In genomic region chr11:35131760-35132159, GRCh38 we compare ENCODE assay signal across 25 cellular contexts. TPM values are rescaled to one million over a fixed set of nuclear protein-coding genes. Genes with fewer than 3 reads are reported as not detected.
DNase-seq lines count a peak whose midpoint lies in the region; ATAC-seq and TF ChIP-seq lines count a peak whose summit lies in the region.
"Had no signal": no experiment of that assay in that cellular context is flagged by ENCODE, and none has a peak within 500 bp of the region (broad histone marks: within the 10 kb centered on the region; RNA-seq: fewer than 3 reads in every experiment).

No MANE protein-coding gene starts in this region.

- H3K4me3 ChIP-seq in MG63 (no peak overlapping the region), thymus (ENCODE audit: low read length) (no peak overlapping the region)
- H3K4me3 ChIP-seq: GM23248 had no signal

- H3K36me3 ChIP-seq in MG63: no peaks in the 10 kb centered on the region
- H3K36me3 ChIP-seq in thymus (ENCODE audit: control insufficient read depth, insufficient read depth): no peaks in the 10 kb centered on the region

- peaks cover 56% of the 10 kb centered on the region for H3K4me1 Mint-ChIP-seq in activated CD8-positive, alpha-beta T cell treated with anti-CD3 and anti-CD28 coated beads for 36 hours (ENCODE audit: low read depth)
- peaks cover 34% of the 10 kb centered on the region for H3K4me1 Mint-ChIP-seq in activated CD8-positive, alpha-beta T cell treated with anti-CD3 and anti-CD28 coated beads, Interleukin-2, amount 10 ng/mL, durations not matched to agents 7 days and 5 days (ENCODE audit: low read depth)
- peaks cover 56% of the 10 kb centered on the region for H3K4me1 Mint-ChIP-seq in activated naive CD8-positive, alpha-beta T cell treated with anti-CD3 and anti-CD28 coated beads, Interleukin-2, amount 50 U/mL, for 24 hours

- H3K4me1 ChIP-seq in thymus (ENCODE audit: control insufficient read depth, insufficient read depth, low read length): peaks cover 10% of the 10 kb centered on the region

- peak overlapping the region; percentile 34 for H3K27ac ChIP-seq in thymus (ENCODE audit: low read depth)
- H3K27ac ChIP-seq: 22Rv1, GM23248, RWPE1 had no signal

- no peak overlapping the region for H3K4me3 Mint-ChIP-seq in activated CD8-positive, alpha-beta T cell treated with anti-CD3 and anti-CD28 coated beads for 36 hours
- no peak overlapping the region for H3K4me3 Mint-ChIP-seq in activated CD8-positive, alpha-beta T cell treated with anti-CD3 and anti-CD28 coated beads, Interleukin-2, amount 10 ng/mL, durations not matched to agents 7 days and 5 days
- H3K4me3 Mint-ChIP-seq in activated naive CD8-positive, alpha-beta T cell treated with anti-CD3 and anti-CD28 coated beads, Interleukin-2, amount 50 U/mL, for 24 hours: no peak overlapping the region
- H3K4me3 Mint-ChIP-seq: CD14-positive monocyte had no signal

- no peak for TF ChIP-seq CTCF in activated CD8-positive, alpha-beta T cell treated with anti-CD3 and anti-CD28 coated beads for 36 hours (IDR thresholded peaks at IDR 0.05)

- H3K9me3 Mint-ChIP-seq in activated CD8-positive, alpha-beta T cell treated with anti-CD3 and anti-CD28 coated beads for 36 hours: no peaks in the 10 kb centered on the region
- H3K9me3 Mint-ChIP-seq in activated CD8-positive, alpha-beta T cell treated with anti-CD3 and anti-CD28 coated beads, Interleukin-2, amount 10 ng/mL, durations not matched to agents 7 days and 5 days (ENCODE audit: insufficient read depth): no peaks in the 10 kb centered on the region
- no peaks in the 10 kb centered on the region for H3K9me3 Mint-ChIP-seq in activated naive CD8-positive, alpha-beta T cell treated with anti-CD3 and anti-CD28 coated beads, Interleukin-2, amount 50 U/mL, for 24 hours
- H3K9me3 Mint-ChIP-seq: CD14-positive monocyte had no signal

- H3K27me3 Mint-ChIP-seq in activated CD8-positive, alpha-beta T cell treated with anti-CD3 and anti-CD28 coated beads for 36 hours: no peaks in the 10 kb centered on the region
- H3K27me3 Mint-ChIP-seq in activated CD8-positive, alpha-beta T cell treated with anti-CD3 and anti-CD28 coated beads, Interleukin-2, amount 10 ng/mL, durations not matched to agents 7 days and 5 days (ENCODE audit: low read depth): no peaks in the 10 kb centered on the region
- no peaks in the 10 kb centered on the region for H3K27me3 Mint-ChIP-seq in activated naive CD8-positive, alpha-beta T cell treated with anti-CD3 and anti-CD28 coated beads, Interleukin-2, amount 50 U/mL, for 24 hours

- ATAC-seq in activated CD8-positive, alpha-beta T cell treated with anti-CD3 and anti-CD28 coated beads for 36 hours: no peak
- no peak for ATAC-seq in activated CD8-positive, alpha-beta T cell treated with anti-CD3 and anti-CD28 coated beads, Interleukin-2, amount 10 ng/mL, durations not matched to agents 7 days and 5 days
- ATAC-seq in activated naive CD8-positive, alpha-beta T cell treated with anti-CD3 and anti-CD28 coated beads, Interleukin-2, amount 50 U/mL, for 24 hours: no peak
- no peak for ATAC-seq in HG03095 (IDR thresholded peaks at IDR 0.05; ENCODE audit: unreplicated experiment)
- ATAC-seq: HCT116, PC-3, SK-N-SH treated with all-trans-retinoic acid at 6 μM for 48 hours had no signal

- H3K36me3 Mint-ChIP-seq in activated CD8-positive, alpha-beta T cell treated with anti-CD3 and anti-CD28 coated beads for 36 hours (ENCODE audit: low read depth): no peaks in the 10 kb centered on the region
- no peaks in the 10 kb centered on the region for H3K36me3 Mint-ChIP-seq in activated CD8-positive, alpha-beta T cell treated with anti-CD3 and anti-CD28 coated beads, Interleukin-2, amount 10 ng/mL, durations not matched to agents 7 days and 5 days (ENCODE audit: low read depth)
- H3K36me3 Mint-ChIP-seq in activated naive CD8-positive, alpha-beta T cell treated with anti-CD3 and anti-CD28 coated beads, Interleukin-2, amount 50 U/mL, for 24 hours (ENCODE audit: low read depth): no peaks in the 10 kb centered on the region
- H3K36me3 Mint-ChIP-seq: CD14-positive monocyte had no signal

- intact Hi-C loops in activated CD8-positive, alpha-beta T cell treated with anti-CD3 and anti-CD28 coated beads for 36 hours (cut with micrococcal nuclease): no loop called here

- POLR2A ChIA-PET in activated CD8-positive, alpha-beta T cell treated with anti-CD3 and anti-CD28 coated beads for 36 hours (lab: Charles Lee): no interaction called here
- POLR2A ChIA-PET in activated CD8-positive, alpha-beta T cell treated with anti-CD3 and anti-CD28 coated beads, Interleukin-2, amount 10 ng/mL, durations not matched to agents 7 days and 5 days (lab: Charles Lee): no interaction called here

- H3K27me3 ChIP-seq in MG63 (no peaks in the 10 kb centered on the region), thymus (ENCODE audit: control insufficient read depth, insufficient read depth) (no peaks in the 10 kb centered on the region)

- H3K27ac Mint-ChIP-seq in activated CD8-positive, alpha-beta T cell treated with anti-CD3 and anti-CD28 coated beads for 36 hours: peak overlapping the region; percentile 22
- H3K27ac Mint-ChIP-seq in activated CD8-positive, alpha-beta T cell treated with anti-CD3 and anti-CD28 coated beads, Interleukin-2, amount 10 ng/mL, durations not matched to agents 7 days and 5 days: no peak overlapping the region
- peak overlapping the region; percentile 27 for H3K27ac Mint-ChIP-seq in activated naive CD8-positive, alpha-beta T cell treated with anti-CD3 and anti-CD28 coated beads, Interleukin-2, amount 50 U/mL, for 24 hours
- H3K27ac Mint-ChIP-seq: CD14-positive monocyte had no signal

- H3K9me3 ChIP-seq in MG63 (no peaks in the 10 kb centered on the region), thymus (ENCODE audit: control insufficient read depth) (no peaks in the 10 kb centered on the region)

- DNase-seq in activated CD8-positive, alpha-beta T cell treated with anti-CD3 and anti-CD28 coated beads for 36 hours: peak; percentile 45
- DNase-seq in activated CD8-positive, alpha-beta T cell treated with anti-CD3 and anti-CD28 coated beads, Interleukin-2, amount 10 ng/mL, durations not matched to agents 7 days and 5 days: no peak
- DNase-seq in MG63 (peak; percentile 74), NCI-H1694 (lab: John Stamatoyannopoulos, UW) (no peak)
- DNase-seq in activated naive CD8-positive, alpha-beta T cell treated with anti-CD3 and anti-CD28 coated beads, Interleukin-2, amount 50 U/mL, for 24 hours: no peak
- no peak for DNase-seq in activated CD4-positive, alpha-beta T cell treated with anti-CD3 and anti-CD28 coated beads for 48 hours
- DNase-seq: AML-193, DMS153, GF-D8, GM23248, MV-4-11, NCI-H1417, NCI-H187 treated with DMSO at 0.1 percent for 48 hours, NCI-H2227 treated with DMSO at 0.1 percent for 48 hours, NCI-H524, NCI-H82, PC-3, SIG-M5 had no signal

- WGBS in thymus: 64% methylated on average over 4 of the region's 4 CpGs

- CTCF ChIA-PET in activated CD8-positive, alpha-beta T cell treated with anti-CD3 and anti-CD28 coated beads for 36 hours (lab: Charles Lee): interaction anchor here (1.0 to 2.7 kb wide), 2 partner anchors 9 to 12 kb away, joined by 3 to 10 read pairs; no protein-coding TSS in a partner anchor
- CTCF ChIA-PET in activated CD8-positive, alpha-beta T cell treated with anti-CD3 and anti-CD28 coated beads, Interleukin-2, amount 10 ng/mL, durations not matched to agents 7 days and 5 days (lab: Charles Lee): no interaction called here

RNA-seq across cellular contexts. Expression of gene CD44, which starts 7.2 kb away (rescaled TPM):
- total RNA-seq in activated CD8-positive, alpha-beta T cell treated with anti-CD3 and anti-CD28 coated beads for 36 hours: 100 to 1,000 TPM; 363 to 373 TPM
- 100 to 1,000 TPM; 398 to 399 TPM for total RNA-seq in activated CD8-positive, alpha-beta T cell treated with anti-CD3 and anti-CD28 coated beads, Interleukin-2, amount 10 ng/mL, durations not matched to agents 7 days and 5 days
- total RNA-seq in MG63 (2014; rRNA removed; shearing (Covaris generic); ENCODE audit: low replicate concordance): 1,423 and 1,833 TPM in 2 replicates
- polyA plus RNA-seq in thymus: 78.7 TPM

Comparison
In these comparisons a context has a peak if more than half of its experiments do, and no peak if none do; other contexts are left out.
1. DNase-seq: peak in activated CD8-positive, alpha-beta T cell treated with anti-CD3 and anti-CD28 coated beads for 36 hours (single experiment) and MG63 (single experiment); none in activated CD8-positive, alpha-beta T cell treated with anti-CD3 and anti-CD28 coated beads, Interleukin-2, amount 10 ng/mL, durations not matched to agents 7 days and 5 days (single experiment), activated naive CD8-positive, alpha-beta T cell treated with anti-CD3 and anti-CD28 coated beads, Interleukin-2, amount 50 U/mL, for 24 hours (single experiment), activated CD4-positive, alpha-beta T cell treated with anti-CD3 and anti-CD28 coated beads for 48 hours (single experiment) and NCI-H1694 (single experiment).